8 cellular contexts compared by ENCODE assay signal in the genomic region with DNA sequence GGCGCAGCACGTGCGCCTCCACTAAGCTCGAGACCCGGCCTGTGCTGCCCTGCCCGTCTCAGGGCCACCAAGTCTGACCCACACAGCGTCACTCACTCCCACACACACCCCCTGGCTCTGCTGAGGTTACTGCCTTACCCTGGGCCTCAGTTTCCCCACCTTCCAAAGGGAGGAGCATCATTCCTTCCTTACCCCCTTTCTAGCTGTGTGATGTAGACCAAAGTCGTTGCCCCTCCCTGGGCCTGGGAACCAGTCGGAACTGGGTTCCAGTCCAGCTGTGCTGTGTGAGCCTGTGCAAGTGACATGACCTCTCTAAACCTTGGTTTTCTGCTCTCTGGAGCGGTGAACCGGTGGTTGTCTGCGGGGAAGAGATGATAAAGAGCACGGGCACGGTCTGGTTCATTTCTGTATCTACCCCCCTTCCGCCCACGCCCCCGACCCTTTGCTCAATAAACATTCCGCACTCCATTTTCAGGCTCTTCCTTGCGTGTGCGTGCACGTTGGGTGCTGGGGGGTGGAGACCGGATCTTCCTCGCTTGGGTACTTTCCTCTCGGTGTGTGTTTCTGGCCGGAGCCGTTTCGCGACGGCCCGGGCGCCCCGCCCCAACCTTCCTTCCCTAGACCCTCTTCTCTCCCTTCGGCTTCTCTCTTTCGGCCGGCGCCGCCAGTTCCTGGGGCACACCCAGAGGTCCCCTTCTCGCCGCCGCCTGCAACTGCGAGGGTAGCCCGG.
DNase-seq lines count a peak whose midpoint lies in the region; ATAC-seq and TF ChIP-seq lines count a peak whose summit lies in the region.

A gene with protein sequence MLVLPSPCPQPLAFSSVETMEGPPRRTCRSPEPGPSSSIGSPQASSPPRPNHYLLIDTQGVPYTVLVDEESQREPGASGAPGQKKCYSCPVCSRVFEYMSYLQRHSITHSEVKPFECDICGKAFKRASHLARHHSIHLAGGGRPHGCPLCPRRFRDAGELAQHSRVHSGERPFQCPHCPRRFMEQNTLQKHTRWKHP (plus strand): TSS at position 647 of the 730 bp plus-strand sequence. CDS start 923 bp downstream, outside the sequence.

- no peaks in the 10 kb centered on the region for H3K27me3 ChIP-seq in GM06990 (replicated peaks; ENCODE audit: control insufficient read depth, insufficient read depth, low read length)

- ATAC-seq in HG03378 (IDR thresholded peaks at IDR 0.05; ENCODE audit: unreplicated experiment) = peak; percentile 39
- peak; percentile 55 for ATAC-seq in effector memory CD8-positive, alpha-beta T cell (replicated peaks)
- peak; percentile 40 for ATAC-seq in memory B cell (ENCODE audit: low read depth)
- ATAC-seq in HG03457 (IDR thresholded peaks at IDR 0.05; ENCODE audit: unreplicated experiment) = no peak

- H3K4me3 ChIP-seq in GM06990 (replicated peaks; ENCODE audit: low read depth, low read length) = peak within 1 kb of the TSS; percentile 90

- H3K4me3 Mint-ChIP-seq in effector memory CD8-positive, alpha-beta T cell = peak within 1 kb of the TSS; percentile 84 to 93
- peak within 1 kb of the TSS; percentile 95 for H3K4me3 Mint-ChIP-seq in memory B cell

- TF ChIP-seq CTCF in GM06990 (IDR thresholded peaks at IDR 0.05; ENCODE audit: insufficient read depth, low read length, poor library complexity, severe bottlenecking) = no peak

- DNase-seq in GM06990 (ENCODE audit: extremely low read depth, insufficient read length) (peak; percentile 91), NOMO-1 treated with dmso at 0.1 percent for 144 hours (lab: John Stamatoyannopoulos, UW; ENCODE audit: unreplicated experiment) (peak; percentile 63), memory B cell (ENCODE audit: low spot score in 2 of 2) (peak; percentile 75 to 84)
- peak; percentile 60 to 69 for DNase-seq in activated CD8-positive, alpha-beta memory T cell treated with anti-CD3 and anti-CD28 coated beads for 4 hours (ENCODE audit: low read depth in 2 of 2)
- DNase-seq in effector memory CD8-positive, alpha-beta T cell = peak; percentile 69 to 76 (median 70)
- DNase-seq in stimulated activated CD4-positive, alpha-beta T cell treated with anti-CD3 and anti-CD28 coated beads, TNF-alpha, amount 100 ng/mL, for 48 hours (ENCODE audit: low read depth in 3 of 3) = peak; percentile 69 to 84 (median 75)

- H3K36me3 Mint-ChIP-seq in effector memory CD8-positive, alpha-beta T cell (ENCODE audit: insufficient read depth) = peaks cover 37% of the 10 kb centered on the region
- H3K36me3 Mint-ChIP-seq in memory B cell = peaks cover 2% of the 10 kb centered on the region

- H3K36me3 ChIP-seq in GM06990 (ENCODE audit: control insufficient read depth, insufficient read depth, low read length) = peaks cover 11% of the 10 kb centered on the region

- peaks cover 0 to 2% of the 10 kb centered on the region in 2 donors for H3K9me3 Mint-ChIP-seq in effector memory CD8-positive, alpha-beta T cell
- no peaks in the 10 kb centered on the region for H3K9me3 Mint-ChIP-seq in memory B cell

- H3K27me3 Mint-ChIP-seq in effector memory CD8-positive, alpha-beta T cell = no peaks in the 10 kb centered on the region
- H3K27me3 Mint-ChIP-seq in memory B cell = no peaks in the 10 kb centered on the region

- H3K4me1 Mint-ChIP-seq in effector memory CD8-positive, alpha-beta T cell (ENCODE audit: low read depth in 2 of 2) = peaks cover 41 to 43% of the 10 kb centered on the region in 2 donors
- peaks cover 36% of the 10 kb centered on the region for H3K4me1 Mint-ChIP-seq in memory B cell

- H3K27ac Mint-ChIP-seq in effector memory CD8-positive, alpha-beta T cell = peak within 1 kb of the TSS; percentile 87 to 91
- H3K27ac Mint-ChIP-seq in memory B cell = peak within 1 kb of the TSS; percentile 93
